11 cellular contexts compared by ENCODE assay signal in the genomic region with DNA sequence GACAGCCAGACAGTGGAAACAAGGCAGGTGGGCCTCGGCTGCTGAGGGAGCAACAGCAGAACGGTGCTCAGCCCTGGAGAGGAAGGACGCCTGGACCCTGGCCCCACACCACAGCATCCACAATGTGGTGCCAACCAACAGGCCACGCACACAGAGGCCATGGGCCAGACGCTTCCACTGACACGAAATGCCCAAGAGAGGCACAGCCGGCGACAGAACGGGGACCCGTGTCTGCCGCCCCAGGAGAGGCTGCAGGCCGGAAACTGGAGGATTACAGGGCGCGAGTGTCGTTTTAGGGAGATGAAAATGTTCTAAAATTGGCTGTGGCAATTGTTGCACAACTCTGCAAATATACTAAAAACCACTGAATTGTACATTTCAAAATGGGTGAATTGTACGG.
DNase-seq lines count a peak whose midpoint lies in the region; ATAC-seq and TF ChIP-seq lines count a peak whose summit lies in the region.
"Had no signal": no experiment of that assay in that cellular context is flagged by ENCODE, and none has a peak within 500 bp of the region (broad histone marks: within the 10 kb centered on the region; RNA-seq: fewer than 3 reads in every experiment).

No MANE protein-coding gene starts in this region.

- peak overlapping the region in 1 of 5 experiments; percentile 52 for H3K4me3 Mint-ChIP-seq in brain
- peak overlapping the region; percentile 41 for H3K4me3 Mint-ChIP-seq in natural killer cell
- no peak overlapping the region for H3K4me3 Mint-ChIP-seq in activated CD4-positive, alpha-beta memory T cell treated with anti-CD3 and anti-CD28 coated beads, Interleukin-2, amount 10 ng/mL, durations not matched to agents 7 days and 5 days

- intact Hi-C loops in Right ventricle myocardium inferior (cut with DNase I), result no loop called here
- intact Hi-C loops in left cardiac atrium (cut with DNase I), result no loop called here
- intact Hi-C loops in natural killer cell (cut with micrococcal nuclease), result no loop called here
- intact Hi-C loops in uterus (cut with DNase I; ENCODE audit: low total_unique reads), result no loop called here

- peak; percentile 59 for DNase-seq in Right ventricle myocardium inferior (ENCODE audit: missing footprints)
- DNase-seq in left cardiac atrium, result no peak
- no peak for DNase-seq in natural killer cell
- no peak for DNase-seq in uterus
- no peak for DNase-seq in NCI-H187 treated with DMSO at 0.1 percent for 48 hours (lab: John Stamatoyannopoulos, UW)
- no peak for DNase-seq in activated CD4-positive, alpha-beta memory T cell treated with anti-CD3 and anti-CD28 coated beads, Interleukin-2, amount 10 ng/mL, durations not matched to agents 7 days and 5 days
- no peak for DNase-seq in effector memory CD4-positive, alpha-beta T cell
- DNase-seq: kidney glomerular epithelial cell, T-cell had no signal

- no peak for ATAC-seq in Right ventricle myocardium inferior
- ATAC-seq in left cardiac atrium, result no peak
- ATAC-seq in natural killer cell, result no peak
- ATAC-seq: T-cell had no signal

- no peak overlapping the region for H3K4me3 ChIP-seq in uterus
- H3K4me3 ChIP-seq in effector memory CD4-positive, alpha-beta T cell (ENCODE audit: insufficient read depth, low read depth, low read length, poor library complexity, severe bottlenecking), result no peak overlapping the region

- H3K36me3 Mint-ChIP-seq in brain (peaks cover 6% of the 10 kb centered on the region), natural killer cell (no peaks in the 10 kb centered on the region)
- peaks cover 47% of the 10 kb centered on the region for H3K36me3 Mint-ChIP-seq in activated CD4-positive, alpha-beta memory T cell treated with anti-CD3 and anti-CD28 coated beads, Interleukin-2, amount 10 ng/mL, durations not matched to agents 7 days and 5 days (ENCODE audit: low read depth)

- H3K4me1 ChIP-seq in uterus, result peaks cover 10 to 28% of the 10 kb centered on the region in 2 donors
- peaks cover 45% of the 10 kb centered on the region for H3K4me1 ChIP-seq in effector memory CD4-positive, alpha-beta T cell (ENCODE audit: control insufficient read depth, insufficient read depth, low read length, poor library complexity, severe bottlenecking)
- H3K4me1 ChIP-seq: parathyroid adenoma had no signal

- H3K9me3 ChIP-seq in uterus, result no peaks in the 10 kb centered on the region
- H3K9me3 ChIP-seq in effector memory CD4-positive, alpha-beta T cell (ENCODE audit: control insufficient read depth, low read length), result no peaks in the 10 kb centered on the region

- H3K27ac Mint-ChIP-seq in brain (peak overlapping the region; percentile 21 to 80 (median 53)), natural killer cell (peak overlapping the region in 1 of 2 donors; percentile 70)
- H3K27ac Mint-ChIP-seq in activated CD4-positive, alpha-beta memory T cell treated with anti-CD3 and anti-CD28 coated beads, Interleukin-2, amount 10 ng/mL, durations not matched to agents 7 days and 5 days, result no peak overlapping the region

- no peaks in the 10 kb centered on the region for H3K27me3 ChIP-seq in uterus
- H3K27me3 ChIP-seq in effector memory CD4-positive, alpha-beta T cell (replicated peaks; ENCODE audit: control insufficient read depth, insufficient read depth, low read length, poor library complexity, severe bottlenecking), result no peaks in the 10 kb centered on the region

- H3K4me1 Mint-ChIP-seq in brain (peaks cover 49% of the 10 kb centered on the region), natural killer cell (peaks cover 69 to 82% of the 10 kb centered on the region in 2 donors)
- H3K4me1 Mint-ChIP-seq in activated CD4-positive, alpha-beta memory T cell treated with anti-CD3 and anti-CD28 coated beads, Interleukin-2, amount 10 ng/mL, durations not matched to agents 7 days and 5 days, result peaks cover 55% of the 10 kb centered on the region

- TF ChIP-seq CTCF in brain (conservative IDR thresholded peaks at IDR 0.05), result no peak
- no peak for TF ChIP-seq CTCF in natural killer cell (IDR thresholded peaks at IDR 0.05)
- no peak for TF ChIP-seq CTCF in uterus (IDR thresholded peaks at IDR 0.05)

- H3K9me3 Mint-ChIP-seq in brain, result peaks cover 0 to 3% (median 0%) of the 10 kb centered on the region in 5 experiments
- H3K9me3 Mint-ChIP-seq in natural killer cell, result no peaks in the 10 kb centered on the region
- H3K9me3 Mint-ChIP-seq in activated CD4-positive, alpha-beta memory T cell treated with anti-CD3 and anti-CD28 coated beads, Interleukin-2, amount 10 ng/mL, durations not matched to agents 7 days and 5 days, result no peaks in the 10 kb centered on the region
- H3K9me3 Mint-ChIP-seq: T-cell had no signal

- POLR2A ChIA-PET in activated CD4-positive, alpha-beta memory T cell treated with anti-CD3 and anti-CD28 coated beads, Interleukin-2, amount 10 ng/mL, durations not matched to agents 7 days and 5 days (lab: Charles Lee), result no interaction called here

- H3K27ac ChIP-seq in uterus, result peak overlapping the region; percentile 96 to 98
- H3K27ac ChIP-seq in effector memory CD4-positive, alpha-beta T cell (ENCODE audit: insufficient read depth, low read length, poor library complexity, severe bottlenecking), result no peak overlapping the region
- H3K27ac ChIP-seq: parathyroid adenoma had no signal

- TF ChIP-seq POLR2A in uterus (IDR thresholded peaks at IDR 0.05), result no peak

- CTCF ChIA-PET in activated CD4-positive, alpha-beta memory T cell treated with anti-CD3 and anti-CD28 coated beads, Interleukin-2, amount 10 ng/mL, durations not matched to agents 7 days and 5 days (lab: Charles Lee), result no interaction called here

- H3K27me3 Mint-ChIP-seq in brain (no peaks in the 10 kb centered on the region), natural killer cell (ENCODE audit: low read depth in 2 of 2) (no peaks in the 10 kb centered on the region)
- H3K27me3 Mint-ChIP-seq in activated CD4-positive, alpha-beta memory T cell treated with anti-CD3 and anti-CD28 coated beads, Interleukin-2, amount 10 ng/mL, durations not matched to agents 7 days and 5 days, result no peaks in the 10 kb centered on the region
- H3K27me3 Mint-ChIP-seq: T-cell had no signal

- no peaks in the 10 kb centered on the region for H3K36me3 ChIP-seq in uterus
- H3K36me3 ChIP-seq in effector memory CD4-positive, alpha-beta T cell (ENCODE audit: control insufficient read depth, insufficient read depth, low read length), result peaks cover 37% of the 10 kb centered on the region
